In genomic region chr7:92576296-92576695, GRCh38 we compare ENCODE assay signal across 24 cellular contexts.
"Had no signal": no experiment of that assay in that cellular context is flagged by ENCODE, and none has a peak within 500 bp of the region (broad histone marks: within the 10 kb centered on the region; RNA-seq: fewer than 3 reads in every experiment).

No MANE protein-coding gene starts in this region.

- H3K4me1 Mint-ChIP-seq: neural crest cell; stimulated activated naive CD8-positive, alpha-beta T cell treated with anti-CD3 and anti-CD28 coated beads, Interleukin-15, amount 100 ng/mL, for 72 hours had no signal

- ATAC-seq: left ventricle myocardium superior; lower lobe of right lung; natural killer cell treated with Interleukin-12 subunit alpha and Interleukin-12 subunit beta and Interleukin-15 and Interleukin-18, amount 100 ng/mL, for 72 hours; sciatic nerve; stimulated activated naive CD8-positive, alpha-beta T cell treated with anti-CD3 and anti-CD28 coated beads, Interleukin-15, amount 100 ng/mL, for 72 hours; upper lobe of right lung had no signal

- H3K27me3 ChIP-seq: dorsolateral prefrontal cortex, neutrophil, right atrium auricular region, suprapubic skin, transverse colon, upper lobe of right lung, uterus had no signal

- H3K4me1 ChIP-seq: lower lobe of right lung, parathyroid adenoma, prostate gland, right atrium auricular region, suprapubic skin, transverse colon, upper lobe of right lung, uterus had no signal

- H3K36me3 ChIP-seq: prostate gland, uterus had no signal

- H3K27ac ChIP-seq: dorsolateral prefrontal cortex, lower lobe of right lung, neutrophil, parathyroid adenoma, prostate gland, right atrium auricular region, suprapubic skin, transverse colon, upper lobe of right lung, uterus had no signal

- H3K4me3 ChIP-seq: dorsolateral prefrontal cortex, lower lobe of right lung, prostate gland, right atrium auricular region, smooth muscle cell, suprapubic skin, transverse colon, upper lobe of right lung, uterus had no signal

- H3K27ac Mint-ChIP-seq: naive B cell; natural killer cell treated with Interleukin-12 subunit alpha and Interleukin-12 subunit beta and Interleukin-15 and Interleukin-18, amount 100 ng/mL, for 72 hours; stimulated activated naive CD8-positive, alpha-beta T cell treated with anti-CD3 and anti-CD28 coated beads, Interleukin-15, amount 100 ng/mL, for 72 hours had no signal

- H3K27me3 Mint-ChIP-seq: naive B cell; natural killer cell treated with Interleukin-12 subunit alpha and Interleukin-12 subunit beta and Interleukin-15 and Interleukin-18, amount 100 ng/mL, for 72 hours; stimulated activated naive CD8-positive, alpha-beta T cell treated with anti-CD3 and anti-CD28 coated beads, Interleukin-15, amount 100 ng/mL, for 72 hours had no signal

- H3K4me3 Mint-ChIP-seq: naive B cell; natural killer cell treated with Interleukin-12 subunit alpha and Interleukin-12 subunit beta and Interleukin-15 and Interleukin-18, amount 100 ng/mL, for 72 hours; neural crest cell; stimulated activated naive CD8-positive, alpha-beta T cell treated with anti-CD3 and anti-CD28 coated beads, Interleukin-15, amount 100 ng/mL, for 72 hours had no signal

- DNase-seq: dorsolateral prefrontal cortex; effector CD4-positive, alpha-beta T cell; head of caudate nucleus; left ventricle myocardium superior; lower lobe of right lung; naive B cell; stimulated activated CD4-positive, alpha-beta T cell treated with anti-CD3 and anti-CD28 coated beads, Interleukin-12 subunit alpha, Interleukin-12 subunit beta, amount 100 ng/mL, for 4 hours; stimulated activated CD4-positive, alpha-beta T cell treated with anti-CD3 and anti-CD28 coated beads, Interleukin-1b, Interleukin-23, amount 100 ng/mL, for 48 hours; stimulated activated CD4-positive, alpha-beta T cell treated with anti-CD3 and anti-CD28 coated beads, Interleukin-4, amount 100 ng/mL, for 1 hour; stimulated activated CD8-positive, alpha-beta memory T cell treated with anti-CD3 and anti-CD28 coated beads, Interleukin-4, amount 100 ng/mL, for 48 hours; stimulated activated naive CD4-positive, alpha-beta T cell; stimulated activated naive CD8-positive, alpha-beta T cell treated with anti-CD3 and anti-CD28 coated beads, Interleukin-15, amount 100 ng/mL, for 72 hours; transverse colon; upper lobe of right lung; uterus had no signal

- H3K9me3 Mint-ChIP-seq: natural killer cell treated with Interleukin-12 subunit alpha and Interleukin-12 subunit beta and Interleukin-15 and Interleukin-18, amount 100 ng/mL, for 72 hours; neural crest cell; stimulated activated naive CD8-positive, alpha-beta T cell treated with anti-CD3 and anti-CD28 coated beads, Interleukin-15, amount 100 ng/mL, for 72 hours had no signal

- H3K9me3 ChIP-seq: lower lobe of right lung, neutrophil, prostate gland, right atrium auricular region, suprapubic skin, transverse colon, upper lobe of right lung, uterus had no signal
